In genomic region chr3:57227930-57228733, GRCh38 we compare ENCODE assay signal across 8 cellular contexts. TPM values are rescaled to one million over a fixed set of nuclear protein-coding genes. Genes with fewer than 3 reads are reported as not detected.
DNase-seq lines count a peak whose midpoint lies in the region; ATAC-seq lines count a peak whose summit lies in the region.

No MANE protein-coding gene starts in this region.

- H3K9me3 ChIP-seq in NT2/D1 (ENCODE audit: insufficient read depth, low read length), result no peaks in the 10 kb centered on the region

- H3K4me1 Mint-ChIP-seq in activated T-cell treated with anti-CD3 and anti-CD28 coated beads, Interleukin-2, amount 50 U/mL, for 72 hours (ENCODE audit: low read depth), result peaks cover 31% of the 10 kb centered on the region

- H3K27me3 ChIP-seq in NT2/D1 (ENCODE audit: insufficient read depth, insufficient read length), result peaks cover 18% of the 10 kb centered on the region

- H3K27me3 Mint-ChIP-seq in activated T-cell treated with anti-CD3 and anti-CD28 coated beads, Interleukin-2, amount 50 U/mL, for 72 hours (ENCODE audit: low read depth), result no peaks in the 10 kb centered on the region

- H3K27ac Mint-ChIP-seq in activated T-cell treated with anti-CD3 and anti-CD28 coated beads, Interleukin-2, amount 50 U/mL, for 72 hours, result peak overlapping the region; percentile 95

- no peaks in the 10 kb centered on the region for H3K36me3 Mint-ChIP-seq in activated T-cell treated with anti-CD3 and anti-CD28 coated beads, Interleukin-2, amount 50 U/mL, for 72 hours (ENCODE audit: insufficient read depth in 2 of 2)

- DNase-seq in NK-92 treated with Interleukin-12 subunit alpha and Interleukin-12 subunit beta, amount 100 ng/mL, for 24 hours (lab: John Stamatoyannopoulos, UW), result peak; percentile 45
- no peak for DNase-seq in NK-92 (lab: John Stamatoyannopoulos, UW; ENCODE audit: unreplicated experiment)
- DNase-seq in NT2/D1 (ENCODE audit: low read depth, low spot score), result no peak
- peak; percentile 48 to 49 for DNase-seq in activated T-cell treated with anti-CD3 and anti-CD28 coated beads, Interleukin-2, amount 50 U/mL, for 72 hours
- DNase-seq in mucosa of gallbladder (ENCODE audit: low spot score), result peak; percentile 38
- DNase-seq in stimulated activated naive CD8-positive, alpha-beta T cell treated with anti-CD3 and anti-CD28 coated beads, Interleukin-15, Interleukin-2, amounts not matched to agents 100 U/mL and 50 U/mL, for 24 hours, result peak; percentile 55

- no peaks in the 10 kb centered on the region for H3K4me1 ChIP-seq in NT2/D1 (ENCODE audit: insufficient read depth, insufficient read length)

- peak; percentile 43 for ATAC-seq in HG02885 (IDR thresholded peaks at IDR 0.05; ENCODE audit: poor library complexity, unreplicated experiment)
- peak; percentile 48 to 54 for ATAC-seq in activated T-cell treated with anti-CD3 and anti-CD28 coated beads, Interleukin-2, amount 50 U/mL, for 72 hours (replicated peaks in 1 of 2)
- ATAC-seq in esophagus mucosa, result peak; percentile 78
- peak; percentile 42 for ATAC-seq in stimulated activated naive CD8-positive, alpha-beta T cell treated with anti-CD3 and anti-CD28 coated beads, Interleukin-15, Interleukin-2, amounts not matched to agents 100 U/mL and 50 U/mL, for 24 hours

- H3K4me3 ChIP-seq in NT2/D1 (ENCODE audit: insufficient read length, low read depth), result peak overlapping the region; percentile 75

- peak overlapping the region; percentile 90 to 94 for H3K4me3 Mint-ChIP-seq in activated T-cell treated with anti-CD3 and anti-CD28 coated beads, Interleukin-2, amount 50 U/mL, for 72 hours

- H3K9ac ChIP-seq in NT2/D1 (ENCODE audit: insufficient read length, low read depth), result peak overlapping the region; percentile 94

- H3K9me3 Mint-ChIP-seq in activated T-cell treated with anti-CD3 and anti-CD28 coated beads, Interleukin-2, amount 50 U/mL, for 72 hours, result no peaks in the 10 kb centered on the region

- H3K36me3 ChIP-seq in NT2/D1 (ENCODE audit: insufficient read depth, insufficient read length, low read length), result peaks cover 3% of the 10 kb centered on the region

RNA-seq across cellular contexts. Expression of gene APPL1, which starts 0.6 kb away (rescaled TPM):
- total RNA-seq in activated T-cell treated with anti-CD3 and anti-CD28 coated beads, Interleukin-2, amount 50 U/mL, for 72 hours, result 10 to 100 TPM; 28.0 to 37.4 TPM
- total RNA-seq in esophagus mucosa (33.0 TPM), mucosa of gallbladder (39.9 TPM)

RNA-seq across cellular contexts. Expression of gene HESX1, which starts 28.4 kb away (rescaled TPM):
- under 1 TPM; 0.62 to 0.72 TPM for total RNA-seq in activated T-cell treated with anti-CD3 and anti-CD28 coated beads, Interleukin-2, amount 50 U/mL, for 72 hours
- 0.80 TPM for total RNA-seq in esophagus mucosa
- 0.52 TPM for total RNA-seq in mucosa of gallbladder

Comparison
In these comparisons a context has a peak if more than half of its experiments do, and no peak if none do; other contexts are left out.
1. DNase-seq: peak in NK-92 treated with Interleukin-12 subunit alpha and Interleukin-12 subunit beta, amount 100 ng/mL, for 24 hours (single experiment), activated T-cell treated with anti-CD3 and anti-CD28 coated beads, Interleukin-2, amount 50 U/mL, for 72 hours (2 of 2), mucosa of gallbladder (single experiment) and stimulated activated naive CD8-positive, alpha-beta T cell treated with anti-CD3 and anti-CD28 coated beads, Interleukin-15, Interleukin-2, amounts not matched to agents 100 U/mL and 50 U/mL, for 24 hours (single experiment); none in NK-92 (single experiment) and NT2/D1 (single experiment).
2. Peak in every context shown above with its lines, with median percentiles within 50 percentile points of each other: ATAC-seq.